1 cellular context compared by ENCODE assay signal in the genomic region with DNA sequence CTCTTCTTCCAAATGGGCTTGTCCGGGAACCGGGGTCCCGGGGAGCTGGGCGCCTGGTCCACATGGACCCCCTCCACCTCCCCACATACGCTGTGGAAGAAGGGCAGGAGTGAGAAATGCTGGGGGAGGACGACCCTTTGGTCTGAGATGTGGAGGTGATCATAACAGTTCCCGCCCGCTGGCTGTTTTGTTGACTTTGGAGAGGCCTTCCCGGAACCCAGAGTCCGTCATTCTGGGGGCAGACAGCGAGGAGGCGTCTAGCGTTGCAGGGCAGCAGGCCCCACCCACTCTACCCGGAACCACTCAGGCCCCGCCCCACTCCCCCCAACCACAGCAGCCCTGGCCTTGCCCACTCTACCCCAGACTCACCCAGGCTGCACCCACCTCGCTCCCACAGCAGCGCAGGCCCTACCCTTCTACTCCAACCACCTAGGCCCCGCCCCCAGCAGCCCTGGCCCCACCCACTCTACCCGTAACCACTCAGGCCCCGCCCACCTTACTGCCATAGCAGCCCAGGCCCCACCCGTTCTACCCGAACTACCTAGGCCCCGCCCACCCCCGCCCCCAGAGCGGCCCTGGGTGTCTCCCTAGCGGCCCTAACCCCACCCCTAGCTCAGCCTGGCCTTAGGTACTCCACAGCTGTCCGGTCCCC.
TF ChIP-seq lines count a peak whose summit lies in the region.

No MANE protein-coding gene starts in this region.

TF ChIP-seq in K562, 482 proteins besides CTCF, POLR2A, EP300 and RAD21 (continued from another document):
- TF ChIP-seq, protein P1, sequence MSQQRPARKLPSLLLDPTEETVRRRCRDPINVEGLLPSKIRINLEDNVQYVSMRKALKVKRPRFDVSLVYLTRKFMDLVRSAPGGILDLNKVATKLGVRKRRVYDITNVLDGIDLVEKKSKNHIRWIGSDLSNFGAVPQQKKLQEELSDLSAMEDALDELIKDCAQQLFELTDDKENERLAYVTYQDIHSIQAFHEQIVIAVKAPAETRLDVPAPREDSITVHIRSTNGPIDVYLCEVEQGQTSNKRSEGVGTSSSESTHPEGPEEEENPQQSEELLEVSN (IDR thresholded peaks at IDR 0.05; ENCODE audit: borderline replicate concordance in 1 of 2, extremely low read depth in 1 of 2, insufficient read depth in 1 of 2, insufficient read length in 1 of 2, low read depth in 1 of 2, low read length in 1 of 2, poor library complexity in 1 of 2, severe bottlenecking in 1 of 2): peak in 1 of 2 experiments; percentile 13
- TF ChIP-seq ILF3 (IDR thresholded peaks at IDR 0.05; ENCODE audit: borderline replicate concordance): no peak
- TF ChIP-seq ADNP (tag; IDR thresholded peaks at IDR 0.05): no peak
- TF ChIP-seq, protein P2, sequence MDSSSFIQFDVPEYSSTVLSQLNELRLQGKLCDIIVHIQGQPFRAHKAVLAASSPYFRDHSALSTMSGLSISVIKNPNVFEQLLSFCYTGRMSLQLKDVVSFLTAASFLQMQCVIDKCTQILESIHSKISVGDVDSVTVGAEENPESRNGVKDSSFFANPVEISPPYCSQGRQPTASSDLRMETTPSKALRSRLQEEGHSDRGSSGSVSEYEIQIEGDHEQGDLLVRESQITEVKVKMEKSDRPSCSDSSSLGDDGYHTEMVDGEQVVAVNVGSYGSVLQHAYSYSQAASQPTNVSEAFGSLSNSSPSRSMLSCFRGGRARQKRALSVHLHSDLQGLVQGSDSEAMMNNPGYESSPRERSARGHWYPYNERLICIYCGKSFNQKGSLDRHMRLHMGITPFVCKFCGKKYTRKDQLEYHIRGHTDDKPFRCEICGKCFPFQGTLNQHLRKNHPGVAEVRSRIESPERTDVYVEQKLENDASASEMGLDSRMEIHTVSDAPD (CRISPR knock-in tag; IDR thresholded peaks at IDR 0.05): no peak
- 0 out of 2 replicates have a peak, but pooled peaks have one; percentile 36 for TF ChIP-seq SUPT5H (IDR thresholded peaks at IDR 0.05)
- peak; percentile 64 for TF ChIP-seq SP1 (CRISPR knock-in tag; IDR thresholded peaks at IDR 0.05)
- no peak for TF ChIP-seq SMARCC2 (IDR thresholded peaks at IDR 0.05; ENCODE audit: low read depth)
- no peak for TF ChIP-seq ZNF57 (CRISPR knock-in tag; IDR thresholded peaks at IDR 0.05)
- TF ChIP-seq, protein P3, sequence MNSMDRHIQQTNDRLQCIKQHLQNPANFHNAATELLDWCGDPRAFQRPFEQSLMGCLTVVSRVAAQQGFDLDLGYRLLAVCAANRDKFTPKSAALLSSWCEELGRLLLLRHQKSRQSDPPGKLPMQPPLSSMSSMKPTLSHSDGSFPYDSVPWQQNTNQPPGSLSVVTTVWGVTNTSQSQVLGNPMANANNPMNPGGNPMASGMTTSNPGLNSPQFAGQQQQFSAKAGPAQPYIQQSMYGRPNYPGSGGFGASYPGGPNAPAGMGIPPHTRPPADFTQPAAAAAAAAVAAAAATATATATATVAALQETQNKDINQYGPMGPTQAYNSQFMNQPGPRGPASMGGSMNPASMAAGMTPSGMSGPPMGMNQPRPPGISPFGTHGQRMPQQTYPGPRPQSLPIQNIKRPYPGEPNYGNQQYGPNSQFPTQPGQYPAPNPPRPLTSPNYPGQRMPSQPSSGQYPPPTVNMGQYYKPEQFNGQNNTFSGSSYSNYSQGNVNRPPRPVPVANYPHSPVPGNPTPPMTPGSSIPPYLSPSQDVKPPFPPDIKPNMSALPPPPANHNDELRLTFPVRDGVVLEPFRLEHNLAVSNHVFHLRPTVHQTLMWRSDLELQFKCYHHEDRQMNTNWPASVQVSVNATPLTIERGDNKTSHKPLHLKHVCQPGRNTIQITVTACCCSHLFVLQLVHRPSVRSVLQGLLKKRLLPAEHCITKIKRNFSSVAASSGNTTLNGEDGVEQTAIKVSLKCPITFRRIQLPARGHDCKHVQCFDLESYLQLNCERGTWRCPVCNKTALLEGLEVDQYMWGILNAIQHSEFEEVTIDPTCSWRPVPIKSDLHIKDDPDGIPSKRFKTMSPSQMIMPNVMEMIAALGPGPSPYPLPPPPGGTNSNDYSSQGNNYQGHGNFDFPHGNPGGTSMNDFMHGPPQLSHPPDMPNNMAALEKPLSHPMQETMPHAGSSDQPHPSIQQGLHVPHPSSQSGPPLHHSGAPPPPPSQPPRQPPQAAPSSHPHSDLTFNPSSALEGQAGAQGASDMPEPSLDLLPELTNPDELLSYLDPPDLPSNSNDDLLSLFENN (IDR thresholded peaks at IDR 0.05; ENCODE audit: low read depth in 2 of 2, low read length in 2 of 2): no peak
- TF ChIP-seq CXXC5 (CRISPR knock-in tag; IDR thresholded peaks at IDR 0.05): 0 out of 2 replicates have a peak, but pooled peaks have one; percentile 13
- TF ChIP-seq ATF1 (CRISPR knock-in tag; IDR thresholded peaks at IDR 0.05): no peak
- TF ChIP-seq ATF1 (tag; IDR thresholded peaks at IDR 0.05): 0 out of 2 replicates have a peak, but pooled peaks have one; percentile 17
- TF ChIP-seq, protein P4, sequence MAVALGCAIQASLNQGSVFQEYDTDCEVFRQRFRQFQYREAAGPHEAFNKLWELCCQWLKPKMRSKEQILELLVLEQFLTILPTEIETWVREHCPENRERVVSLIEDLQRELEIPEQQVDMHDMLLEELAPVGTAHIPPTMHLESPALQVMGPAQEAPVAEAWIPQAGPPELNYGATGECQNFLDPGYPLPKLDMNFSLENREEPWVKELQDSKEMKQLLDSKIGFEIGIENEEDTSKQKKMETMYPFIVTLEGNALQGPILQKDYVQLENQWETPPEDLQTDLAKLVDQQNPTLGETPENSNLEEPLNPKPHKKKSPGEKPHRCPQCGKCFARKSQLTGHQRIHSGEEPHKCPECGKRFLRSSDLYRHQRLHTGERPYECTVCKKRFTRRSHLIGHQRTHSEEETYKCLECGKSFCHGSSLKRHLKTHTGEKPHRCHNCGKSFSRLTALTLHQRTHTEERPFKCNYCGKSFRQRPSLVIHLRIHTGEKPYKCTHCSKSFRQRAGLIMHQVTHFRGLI (CRISPR knock-in tag; IDR thresholded peaks at IDR 0.05): no peak
- 0 out of 2 replicates have a peak, but pooled peaks have one; percentile 2 for TF ChIP-seq MAFK (IDR thresholded peaks at IDR 0.05; ENCODE audit: low read length)
- peak; percentile 46; the same call in 1 of the 2 replicates for TF ChIP-seq GATAD2A (IDR thresholded peaks at IDR 0.05)
- TF ChIP-seq, protein P5, sequence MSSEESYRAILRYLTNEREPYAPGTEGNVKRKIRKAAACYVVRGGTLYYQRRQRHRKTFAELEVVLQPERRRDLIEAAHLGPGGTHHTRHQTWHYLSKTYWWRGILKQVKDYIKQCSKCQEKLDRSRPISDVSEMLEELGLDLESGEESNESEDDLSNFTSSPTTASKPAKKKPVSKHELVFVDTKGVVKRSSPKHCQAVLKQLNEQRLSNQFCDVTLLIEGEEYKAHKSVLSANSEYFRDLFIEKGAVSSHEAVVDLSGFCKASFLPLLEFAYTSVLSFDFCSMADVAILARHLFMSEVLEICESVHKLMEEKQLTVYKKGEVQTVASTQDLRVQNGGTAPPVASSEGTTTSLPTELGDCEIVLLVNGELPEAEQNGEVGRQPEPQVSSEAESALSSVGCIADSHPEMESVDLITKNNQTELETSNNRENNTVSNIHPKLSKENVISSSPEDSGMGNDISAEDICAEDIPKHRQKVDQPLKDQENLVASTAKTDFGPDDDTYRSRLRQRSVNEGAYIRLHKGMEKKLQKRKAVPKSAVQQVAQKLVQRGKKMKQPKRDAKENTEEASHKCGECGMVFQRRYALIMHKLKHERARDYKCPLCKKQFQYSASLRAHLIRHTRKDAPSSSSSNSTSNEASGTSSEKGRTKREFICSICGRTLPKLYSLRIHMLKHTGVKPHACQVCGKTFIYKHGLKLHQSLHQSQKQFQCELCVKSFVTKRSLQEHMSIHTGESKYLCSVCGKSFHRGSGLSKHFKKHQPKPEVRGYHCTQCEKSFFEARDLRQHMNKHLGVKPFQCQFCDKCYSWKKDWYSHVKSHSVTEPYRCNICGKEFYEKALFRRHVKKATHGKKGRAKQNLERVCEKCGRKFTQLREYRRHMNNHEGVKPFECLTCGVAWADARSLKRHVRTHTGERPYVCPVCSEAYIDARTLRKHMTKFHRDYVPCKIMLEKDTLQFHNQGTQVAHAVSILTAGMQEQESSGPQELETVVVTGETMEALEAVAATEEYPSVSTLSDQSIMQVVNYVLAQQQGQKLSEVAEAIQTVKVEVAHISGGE (CRISPR knock-in tag; IDR thresholded peaks at IDR 0.05): 0 out of 6 replicates have a peak, but pooled peaks of 1 of the 3 experiments have one; percentile 33
- TF ChIP-seq MYC (IDR thresholded peaks at IDR 0.05; ENCODE audit: low read depth, low read length): peak; percentile 29; the same call in 1 of the 2 replicates
- TF ChIP-seq MYC (CRISPR knock-in tag; IDR thresholded peaks at IDR 0.05; ENCODE audit: borderline replicate concordance, low read depth): no peak
TF ChIP-seq in K562: peak in this region for 43.
